1 cellular context compared by ENCODE assay signal in genomic region chr15:24933716-24934115, GRCh38.
TF ChIP-seq lines count a peak whose summit lies in the region.

No MANE protein-coding gene starts in this region.

TF ChIP-seq in WTC11, 78 proteins besides CTCF, POLR2A, EP300 and RAD21 (continued from another document):
- TF ChIP-seq, protein P1, sequence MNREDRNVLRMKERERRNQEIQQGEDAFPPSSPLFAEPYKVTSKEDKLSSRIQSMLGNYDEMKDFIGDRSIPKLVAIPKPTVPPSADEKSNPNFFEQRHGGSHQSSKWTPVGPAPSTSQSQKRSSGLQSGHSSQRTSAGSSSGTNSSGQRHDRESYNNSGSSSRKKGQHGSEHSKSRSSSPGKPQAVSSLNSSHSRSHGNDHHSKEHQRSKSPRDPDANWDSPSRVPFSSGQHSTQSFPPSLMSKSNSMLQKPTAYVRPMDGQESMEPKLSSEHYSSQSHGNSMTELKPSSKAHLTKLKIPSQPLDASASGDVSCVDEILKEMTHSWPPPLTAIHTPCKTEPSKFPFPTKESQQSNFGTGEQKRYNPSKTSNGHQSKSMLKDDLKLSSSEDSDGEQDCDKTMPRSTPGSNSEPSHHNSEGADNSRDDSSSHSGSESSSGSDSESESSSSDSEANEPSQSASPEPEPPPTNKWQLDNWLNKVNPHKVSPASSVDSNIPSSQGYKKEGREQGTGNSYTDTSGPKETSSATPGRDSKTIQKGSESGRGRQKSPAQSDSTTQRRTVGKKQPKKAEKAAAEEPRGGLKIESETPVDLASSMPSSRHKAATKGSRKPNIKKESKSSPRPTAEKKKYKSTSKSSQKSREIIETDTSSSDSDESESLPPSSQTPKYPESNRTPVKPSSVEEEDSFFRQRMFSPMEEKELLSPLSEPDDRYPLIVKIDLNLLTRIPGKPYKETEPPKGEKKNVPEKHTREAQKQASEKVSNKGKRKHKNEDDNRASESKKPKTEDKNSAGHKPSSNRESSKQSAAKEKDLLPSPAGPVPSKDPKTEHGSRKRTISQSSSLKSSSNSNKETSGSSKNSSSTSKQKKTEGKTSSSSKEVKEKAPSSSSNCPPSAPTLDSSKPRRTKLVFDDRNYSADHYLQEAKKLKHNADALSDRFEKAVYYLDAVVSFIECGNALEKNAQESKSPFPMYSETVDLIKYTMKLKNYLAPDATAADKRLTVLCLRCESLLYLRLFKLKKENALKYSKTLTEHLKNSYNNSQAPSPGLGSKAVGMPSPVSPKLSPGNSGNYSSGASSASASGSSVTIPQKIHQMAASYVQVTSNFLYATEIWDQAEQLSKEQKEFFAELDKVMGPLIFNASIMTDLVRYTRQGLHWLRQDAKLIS (CRISPR knock-in tag; IDR thresholded peaks at IDR 0.05; ENCODE audit: borderline replicate concordance), result no peak
- TF ChIP-seq KAT7 (CRISPR knock-in tag; IDR thresholded peaks at IDR 0.05; ENCODE audit: borderline replicate concordance), result no peak
- no peak for TF ChIP-seq FOXK1 (CRISPR knock-in tag; IDR thresholded peaks at IDR 0.05)
- no peak for TF ChIP-seq AR (CRISPR knock-in tag; IDR thresholded peaks at IDR 0.05)
- no peak for TF ChIP-seq MXD4 (CRISPR knock-in tag; IDR thresholded peaks at IDR 0.05; ENCODE audit: borderline replicate concordance)
- no peak for TF ChIP-seq GTF2I (CRISPR knock-in tag; conservative IDR thresholded peaks at IDR 0.05)
- no peak for TF ChIP-seq PRDM15 (CRISPR knock-in tag; IDR thresholded peaks at IDR 0.05)
- TF ChIP-seq PRRX2 (CRISPR knock-in tag; IDR thresholded peaks at IDR 0.05), result no peak
